Comparison of ENCODE assay signal across 27 cellular contexts in the genomic region with DNA sequence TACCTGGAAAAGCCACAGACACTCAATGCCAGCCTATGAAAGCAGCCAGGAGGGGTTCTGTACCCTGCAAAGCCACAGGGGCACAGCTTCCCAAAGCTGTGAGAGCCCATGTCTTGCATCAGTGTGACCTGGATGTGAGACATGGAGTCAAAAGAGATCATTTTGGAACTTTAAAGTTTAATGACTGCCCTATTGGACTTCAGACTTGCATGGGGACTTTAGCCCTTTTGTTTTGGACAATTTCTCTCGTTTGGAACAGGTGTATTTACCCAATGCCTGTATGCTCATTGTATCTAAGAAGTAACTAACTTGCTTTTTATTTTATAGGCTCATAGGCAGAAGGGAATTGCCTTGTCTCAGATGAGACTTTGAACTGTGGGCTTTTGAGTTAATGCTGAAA.
"Had no signal": no experiment of that assay in that cellular context is flagged by ENCODE, and none has a peak within 500 bp of the region (broad histone marks: within the 10 kb centered on the region; RNA-seq: fewer than 3 reads in every experiment).

No MANE protein-coding gene starts in this region.

- H3K4me3 ChIP-seq: stomach, suprapubic skin, testis, thoracic aorta, thyroid gland, tibial artery, tibial nerve, transverse colon, upper lobe of left lung, upper lobe of right lung, uterus, vagina had no signal

- H3K36me3 ChIP-seq: stomach, suprapubic skin, thoracic aorta, thyroid gland, tibial artery, tibial nerve, transverse colon, upper lobe of left lung, upper lobe of right lung, uterus, vagina had no signal

- DNase-seq: stimulated activated CD4-positive, alpha-beta T cell treated with anti-CD3 and anti-CD28 coated beads, Interleukin-2, amount 100 ng/mL, for 48 hours; stimulated activated CD4-positive, alpha-beta T cell treated with anti-CD3 and anti-CD28 coated beads, Interleukin-4, amount 100 ng/mL, for 1 hour; stimulated activated CD4-positive, alpha-beta T cell treated with anti-CD3 and anti-CD28 coated beads, Interleukin-4, amount 100 ng/mL, for 24 hours; stimulated activated CD4-positive, alpha-beta T cell treated with anti-CD3 and anti-CD28 coated beads, Interleukin-4, amount 100 ng/mL, for 4 hours; stimulated activated CD8-positive, alpha-beta memory T cell treated with anti-CD3 and anti-CD28 coated beads, Interleukin-4, amount 100 ng/mL, for 48 hours; stimulated activated naive B cell treated with anti-CD40 and anti-IgM and Interleukin-4, amounts not matched to agents 10 μg/mL and 1 μg/mL and 100 μg/mL, for 72 hours; stimulated activated naive CD4-positive, alpha-beta T cell; stimulated activated naive CD4-positive, alpha-beta T cell treated with Interleukin-2 at 50 U/mL for 16 hours; stimulated activated naive CD8-positive, alpha-beta T cell treated with anti-CD3 and anti-CD28 coated beads, Interleukin-15, amount 100 ng/mL, for 72 hours; stimulated activated naive CD8-positive, alpha-beta T cell treated with anti-CD3 and anti-CD28 coated beads, Interleukin-15, Interleukin-2, amounts not matched to agents 100 U/mL and 50 U/mL, for 24 hours; stomach; substantia nigra; testis; thyroid gland; tibial artery; transverse colon; trophoblast cell; upper lobe of left lung; upper lobe of right lung; uterus had no signal

- H3K9me3 ChIP-seq: stomach, suprapubic skin, testis, thoracic aorta, thyroid gland, tibial artery, transverse colon, upper lobe of left lung, upper lobe of right lung, uterus, vagina had no signal

- FAIRE-seq: urothelium cell line had no signal

- H3K4me1 ChIP-seq: stomach, suprapubic skin, testis, thyroid gland, tibial artery, tibial nerve, transverse colon, upper lobe of left lung, upper lobe of right lung, uterus, vagina had no signal

- H3K27ac ChIP-seq: stomach, suprapubic skin, testis, thoracic aorta, thyroid gland, tibial artery, tibial nerve, transverse colon, upper lobe of left lung, upper lobe of right lung, uterus, vagina had no signal

- ATAC-seq: stimulated activated effector memory CD8-positive, alpha-beta T cell treated with anti-CD3 and anti-CD28 coated beads, Interleukin-12 subunit alpha, Interleukin-12 subunit beta, amount 100 ng/mL, for 72 hours; stimulated activated memory B cell treated with anti-CD40 and anti-IgM and Interleukin-4, amounts not matched to agents 10 μg/mL and 1 μg/mL and 100 μg/mL, for 72 hours; stimulated activated naive B cell treated with anti-CD40 and anti-IgM and Interleukin-4, amounts not matched to agents 10 μg/mL and 1 μg/mL and 100 μg/mL, for 72 hours; stimulated activated naive CD8-positive, alpha-beta T cell treated with anti-CD3 and anti-CD28 coated beads, Interleukin-15, amount 100 ng/mL, for 72 hours; stimulated activated naive CD8-positive, alpha-beta T cell treated with anti-CD3 and anti-CD28 coated beads, Interleukin-15, Interleukin-2, amounts not matched to agents 100 U/mL and 50 U/mL, for 24 hours; upper lobe of right lung had no signal

- H3K27me3 ChIP-seq: stomach, suprapubic skin, testis, thyroid gland, tibial artery, tibial nerve, transverse colon, upper lobe of left lung, upper lobe of right lung, uterus, vagina had no signal
